In genomic region chr12:20269352-20270067, GRCh38 we compare ENCODE assay signal across 1 cellular context.
TF ChIP-seq lines count a peak whose summit lies in the region.

No MANE protein-coding gene starts in this region.

TF ChIP-seq in SK-N-SH, 30 proteins besides CTCF, POLR2A, EP300 and RAD21 (continued from another document):
- TF ChIP-seq REST (IDR thresholded peaks at IDR 0.05; ENCODE audit: low read depth, low read length) (no peak), TCF12 (IDR thresholded peaks at IDR 0.05) (peak; percentile 62)
